Comparison of ENCODE assay signal across 12 cellular contexts in the genomic region with DNA sequence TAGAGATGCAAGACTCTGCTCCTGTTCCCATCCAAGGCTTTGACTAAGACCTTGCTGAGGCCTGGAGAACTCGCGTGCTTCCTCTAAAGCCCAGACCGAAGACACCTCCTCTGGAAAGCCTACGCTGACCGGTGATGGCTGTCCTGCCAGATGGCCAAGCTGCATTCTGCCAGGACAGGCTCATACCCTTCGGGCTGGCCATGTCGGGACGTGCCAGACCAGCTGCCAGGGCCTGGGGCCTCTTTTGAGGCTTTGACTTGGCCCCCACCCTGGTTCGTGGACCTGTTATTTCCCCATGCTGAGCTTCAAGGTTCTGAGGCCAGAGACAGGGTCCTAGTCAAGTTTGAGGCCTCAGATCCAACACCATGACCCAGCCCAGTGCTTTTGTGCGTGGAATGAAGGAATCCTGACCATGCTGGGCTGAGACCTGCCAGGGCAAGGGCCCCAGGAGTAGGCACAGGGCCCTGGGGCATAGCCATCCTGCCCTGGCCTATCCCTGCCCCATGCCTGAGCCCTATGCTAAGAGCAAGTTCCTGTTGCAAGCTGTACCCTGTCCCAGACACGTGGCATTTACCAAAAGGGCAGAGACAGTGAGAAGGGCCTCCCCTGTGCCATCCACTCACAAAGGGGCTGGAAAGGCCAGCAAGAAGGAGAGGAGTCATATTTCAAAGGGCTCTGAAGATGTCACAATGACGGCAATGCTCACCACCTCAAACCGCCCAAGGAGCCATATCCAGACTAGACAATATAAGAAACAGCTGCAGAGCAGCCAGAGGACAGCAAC. TPM values are rescaled to one million over a fixed set of nuclear protein-coding genes. Genes with fewer than 3 reads are reported as not detected.
A peak's percentile ranks its signal among the peaks of the same experiment; 100 is the strongest.
DNase-seq lines count a peak whose midpoint lies in the region; ATAC-seq lines count a peak whose summit lies in the region.
"Had no signal": no experiment of that assay in that cellular context is flagged by ENCODE, and none has a peak within 500 bp of the region (broad histone marks: within the 10 kb centered on the region; RNA-seq: fewer than 3 reads in every experiment).

No MANE protein-coding gene starts in this region.

- DNase-seq in DMS53 (lab: John Stamatoyannopoulos, UW) (peak; percentile 70), MV-4-11 (lab: John Stamatoyannopoulos, UW) (peak; percentile 24), ecto neural progenitor cell (ENCODE audit: low spot score) (peak; percentile 61), myocyte (ENCODE audit: low read depth) (peak; percentile 78), NCI-H524 (lab: John Stamatoyannopoulos, UW) (no peak), NCI-H1436 treated with DMSO at 0.1 percent for 48 hours (lab: John Stamatoyannopoulos, UW) (no peak)
- DNase-seq: activated CD4-positive, CD25-positive, alpha-beta regulatory T cell; nucleus accumbens; SIG-M5; stimulated activated naive B cell treated with anti-CD40 and anti-IgM and Interleukin-4, amounts not matched to agents 10 μg/mL and 1 μg/mL and 100 μg/mL, for 72 hours had no signal

- ATAC-seq in HG03095 (IDR thresholded peaks at IDR 0.05; ENCODE audit: unreplicated experiment) (no peak), GM19455 (IDR thresholded peaks at IDR 0.05; ENCODE audit: unreplicated experiment) (no peak)

RNA-seq across cellular contexts. Expression of gene MRPL14, which starts 42.8 kb away (rescaled TPM):
- 66.6 and 68.6 TPM in 2 replicates for total RNA-seq in myocyte
- 107 TPM for polyA plus RNA-seq in myocyte (2012)

RNA-seq across cellular contexts. Expression of gene TMEM63B, which starts 42.9 kb away (rescaled TPM):
- 45.2 and 46.7 TPM in 2 replicates for total RNA-seq in myocyte
- 72.4 TPM for polyA plus RNA-seq in myocyte (2012)

Comparison
In these comparisons a context has a peak if more than half of its experiments do, and no peak if none do; other contexts are left out.
1. DNase-seq: peak in DMS53 (single experiment), MV-4-11 (single experiment), ecto neural progenitor cell (single experiment) and myocyte (single experiment); none in NCI-H524 (0 of 2) and NCI-H1436 treated with DMSO at 0.1 percent for 48 hours (single experiment).